1 cellular context compared by ENCODE assay signal in the genomic region with DNA sequence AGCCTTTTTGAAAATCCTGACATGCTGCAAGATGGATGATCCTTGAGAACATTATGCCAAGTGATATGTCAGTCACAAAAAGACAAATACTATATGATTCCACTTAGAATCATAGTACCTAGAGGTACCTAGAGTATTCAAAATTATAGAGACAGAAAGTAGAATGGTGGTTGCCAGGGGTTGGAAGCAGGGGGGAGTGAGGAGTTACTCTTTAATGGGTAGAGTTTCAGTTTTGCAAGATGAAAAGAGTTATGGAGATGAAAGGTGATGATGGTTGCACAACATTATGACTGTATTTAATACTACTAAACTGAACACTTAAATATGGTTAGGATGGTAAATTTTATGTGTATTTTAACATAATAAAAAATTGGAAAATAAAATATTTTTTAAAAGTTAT.
TF ChIP-seq lines count a peak whose summit lies in the region.

No MANE protein-coding gene starts in this region.

TF ChIP-seq in IMR-90, 13 proteins besides CTCF, POLR2A, EP300 and RAD21 (continued from another document):
- TF ChIP-seq RCOR1 (IDR thresholded peaks at IDR 0.05; ENCODE audit: insufficient replicate concordance, low read length) = no peak
- TF ChIP-seq FOS (IDR thresholded peaks at IDR 0.05; ENCODE audit: low read depth, low read length) = no peak
- no peak for TF ChIP-seq SMC3 (IDR thresholded peaks at IDR 0.05; ENCODE audit: low read depth, low read length)
